ENCODE assay signal across 1 cellular context in the genomic region with DNA sequence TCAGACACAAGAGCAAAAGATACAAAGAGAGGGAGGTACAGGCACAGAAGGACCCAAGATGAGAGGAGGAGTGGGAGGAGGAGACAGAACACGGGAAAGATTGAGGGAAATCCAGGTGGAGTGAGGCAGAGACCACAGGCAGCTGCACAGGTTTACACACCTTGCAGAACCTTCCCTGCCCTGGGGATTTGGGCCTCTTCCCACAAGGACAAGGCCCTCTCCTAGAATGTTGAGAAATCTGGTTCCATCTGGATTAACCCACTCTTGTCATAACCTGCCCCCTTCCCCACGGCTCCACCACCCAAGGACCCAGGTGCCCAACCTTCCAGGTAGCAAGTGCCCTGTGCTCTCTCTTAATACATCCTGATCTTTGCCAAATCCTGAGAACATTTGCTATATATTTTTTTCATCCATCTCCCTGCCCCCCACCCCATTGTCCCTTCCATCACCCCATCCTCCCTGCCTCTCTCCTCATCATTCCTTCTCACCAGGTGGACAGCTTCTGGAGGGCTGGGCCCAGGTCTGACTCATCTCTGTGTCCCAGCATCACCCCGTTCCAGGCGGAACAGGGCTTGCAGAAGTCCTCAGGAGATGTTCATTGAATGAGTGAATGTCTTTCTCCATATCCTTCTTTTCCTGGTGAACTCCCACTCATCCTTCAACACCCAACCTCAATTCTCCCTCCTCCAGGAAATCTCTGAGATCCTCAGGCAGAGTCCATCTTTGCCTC.
TF ChIP-seq lines count a peak whose summit lies in the region.

No MANE protein-coding gene starts in this region.

TF ChIP-seq in HCT116, 20 proteins besides CTCF, POLR2A, EP300 and RAD21 (continued from another document):
- TF ChIP-seq CBX3 (IDR thresholded peaks at IDR 0.05; ENCODE audit: low read depth): no peak
- TF ChIP-seq TCF7L2 (IDR thresholded peaks at IDR 0.05; ENCODE audit: borderline replicate concordance, extremely low read depth, insufficient read depth, insufficient read length): no peak
- TF ChIP-seq JUND (IDR thresholded peaks at IDR 0.05): no peak
- TF ChIP-seq, protein P1, sequence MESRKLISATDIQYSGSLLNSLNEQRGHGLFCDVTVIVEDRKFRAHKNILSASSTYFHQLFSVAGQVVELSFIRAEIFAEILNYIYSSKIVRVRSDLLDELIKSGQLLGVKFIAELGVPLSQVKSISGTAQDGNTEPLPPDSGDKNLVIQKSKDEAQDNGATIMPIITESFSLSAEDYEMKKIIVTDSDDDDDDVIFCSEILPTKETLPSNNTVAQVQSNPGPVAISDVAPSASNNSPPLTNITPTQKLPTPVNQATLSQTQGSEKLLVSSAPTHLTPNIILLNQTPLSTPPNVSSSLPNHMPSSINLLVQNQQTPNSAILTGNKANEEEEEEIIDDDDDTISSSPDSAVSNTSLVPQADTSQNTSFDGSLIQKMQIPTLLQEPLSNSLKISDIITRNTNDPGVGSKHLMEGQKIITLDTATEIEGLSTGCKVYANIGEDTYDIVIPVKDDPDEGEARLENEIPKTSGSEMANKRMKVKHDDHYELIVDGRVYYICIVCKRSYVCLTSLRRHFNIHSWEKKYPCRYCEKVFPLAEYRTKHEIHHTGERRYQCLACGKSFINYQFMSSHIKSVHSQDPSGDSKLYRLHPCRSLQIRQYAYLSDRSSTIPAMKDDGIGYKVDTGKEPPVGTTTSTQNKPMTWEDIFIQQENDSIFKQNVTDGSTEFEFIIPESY (IDR thresholded peaks at IDR 0.05; ENCODE audit: extremely low read depth, insufficient replicate concordance, low read length): no peak
- no peak for TF ChIP-seq EZH2phosphoT487 (IDR thresholded peaks at IDR 0.05; ENCODE audit: borderline replicate concordance)
- TF ChIP-seq, protein P2, sequence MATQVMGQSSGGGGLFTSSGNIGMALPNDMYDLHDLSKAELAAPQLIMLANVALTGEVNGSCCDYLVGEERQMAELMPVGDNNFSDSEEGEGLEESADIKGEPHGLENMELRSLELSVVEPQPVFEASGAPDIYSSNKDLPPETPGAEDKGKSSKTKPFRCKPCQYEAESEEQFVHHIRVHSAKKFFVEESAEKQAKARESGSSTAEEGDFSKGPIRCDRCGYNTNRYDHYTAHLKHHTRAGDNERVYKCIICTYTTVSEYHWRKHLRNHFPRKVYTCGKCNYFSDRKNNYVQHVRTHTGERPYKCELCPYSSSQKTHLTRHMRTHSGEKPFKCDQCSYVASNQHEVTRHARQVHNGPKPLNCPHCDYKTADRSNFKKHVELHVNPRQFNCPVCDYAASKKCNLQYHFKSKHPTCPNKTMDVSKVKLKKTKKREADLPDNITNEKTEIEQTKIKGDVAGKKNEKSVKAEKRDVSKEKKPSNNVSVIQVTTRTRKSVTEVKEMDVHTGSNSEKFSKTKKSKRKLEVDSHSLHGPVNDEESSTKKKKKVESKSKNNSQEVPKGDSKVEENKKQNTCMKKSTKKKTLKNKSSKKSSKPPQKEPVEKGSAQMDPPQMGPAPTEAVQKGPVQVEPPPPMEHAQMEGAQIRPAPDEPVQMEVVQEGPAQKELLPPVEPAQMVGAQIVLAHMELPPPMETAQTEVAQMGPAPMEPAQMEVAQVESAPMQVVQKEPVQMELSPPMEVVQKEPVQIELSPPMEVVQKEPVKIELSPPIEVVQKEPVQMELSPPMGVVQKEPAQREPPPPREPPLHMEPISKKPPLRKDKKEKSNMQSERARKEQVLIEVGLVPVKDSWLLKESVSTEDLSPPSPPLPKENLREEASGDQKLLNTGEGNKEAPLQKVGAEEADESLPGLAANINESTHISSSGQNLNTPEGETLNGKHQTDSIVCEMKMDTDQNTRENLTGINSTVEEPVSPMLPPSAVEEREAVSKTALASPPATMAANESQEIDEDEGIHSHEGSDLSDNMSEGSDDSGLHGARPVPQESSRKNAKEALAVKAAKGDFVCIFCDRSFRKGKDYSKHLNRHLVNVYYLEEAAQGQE (IDR thresholded peaks at IDR 0.05; ENCODE audit: low read depth): no peak
- TF ChIP-seq ZNF274 (IDR thresholded peaks at IDR 0.05; ENCODE audit: low read depth, low read length): no peak
- TF ChIP-seq EGR1 (IDR thresholded peaks at IDR 0.05; ENCODE audit: low read depth): no peak
- TF ChIP-seq SIN3A (IDR thresholded peaks at IDR 0.05; ENCODE audit: low read depth): no peak
